18 cellular contexts compared by ENCODE assay signal in genomic region chr7:107632466-107632865, GRCh38.
"Had no signal": no experiment of that assay in that cellular context is flagged by ENCODE, and none has a peak within 500 bp of the region (broad histone marks: within the 10 kb centered on the region; RNA-seq: fewer than 3 reads in every experiment).

No MANE protein-coding gene starts in this region.

- H3K27me3 ChIP-seq: MG63 had no signal

- FAIRE-seq: HepG2, RCC 7860 had no signal

- H3K4me3 ChIP-seq: MG63 had no signal

- H3K9me3 ChIP-seq: MG63 had no signal

- H3K36me3 ChIP-seq: MG63 had no signal

- DNase-seq: IMR-90, Karpas-422, KG1, MG63, NCI-H1092, NCI-H1105 treated with DMSO at 0.1 percent for 48 hours, NCI-H1436, NCI-H1694, NCI-H187 treated with DMSO at 0.1 percent for 48 hours, NCI-H2029 treated with DMSO at 0.1 percent for 48 hours, NCI-H2171 treated with DMSO at 0.1 percent for 48 hours, NCI-H2227 treated with DMSO at 0.1 percent for 48 hours, NCI-H526, SHP77 had no signal

- ATAC-seq: HepG2, SK-N-SH treated with all-trans-retinoic acid at 6 μM for 48 hours had no signal

- H3K27ac ChIP-seq: RWPE1 had no signal
